33 cellular contexts compared by ENCODE assay signal in the genomic region with DNA sequence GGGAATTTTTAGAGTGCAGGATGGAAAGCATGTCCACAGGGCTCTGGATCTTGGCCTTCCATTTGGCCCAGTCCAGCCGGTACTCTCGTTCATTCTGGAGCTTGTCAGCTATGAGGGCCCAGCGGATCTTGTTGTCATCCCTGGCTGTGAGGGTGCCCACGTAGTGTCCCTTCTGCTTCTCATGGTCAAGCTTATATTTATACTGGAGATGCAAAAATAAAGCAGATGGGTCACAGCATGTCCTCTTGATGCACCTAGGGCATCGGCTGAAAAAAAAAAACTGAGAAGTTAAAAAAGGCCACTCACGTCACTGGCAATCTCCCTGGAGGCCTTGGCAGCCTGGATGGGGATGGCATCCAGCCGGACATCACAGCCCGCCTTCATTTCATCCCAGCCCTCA.
"Had no signal": no experiment of that assay in that cellular context is flagged by ENCODE, and none has a peak within 500 bp of the region (broad histone marks: within the 10 kb centered on the region; RNA-seq: fewer than 3 reads in every experiment).

No MANE protein-coding gene starts in this region.

- H3K4me3 ChIP-seq: adrenal gland, body of pancreas, breast epithelium, MG63, Peyer's patch had no signal

- H3K27ac ChIP-seq: adrenal gland, body of pancreas, breast epithelium, Peyer's patch, WERI-Rb-1 had no signal

- H3K27me3 ChIP-seq: adrenal gland, body of pancreas, breast epithelium, MG63, Peyer's patch had no signal

- H3K4me1 ChIP-seq: adrenal gland, body of pancreas, breast epithelium, Peyer's patch had no signal

- DNase-seq: activated CD4-positive, alpha-beta T cell treated with anti-CD3 and anti-CD28 coated beads for 1 hour; activated CD4-positive, alpha-beta T cell treated with anti-CD3 and anti-CD28 coated beads for 48 hours; activated CD4-positive, alpha-beta T cell treated with anti-CD3 and anti-CD28 coated beads, Interleukin-2, amount 50 U/mL, for 4 hours; activated CD4-positive, CD25-positive, alpha-beta regulatory T cell; activated CD8-positive, alpha-beta T cell treated with anti-CD3 and anti-CD28 coated beads, Interleukin-2, amount 10 ng/mL, durations not matched to agents 7 days and 5 days; activated gamma-delta T cell treated with Interleukin-2 at 50 U/mL for 16 hours; activated naive CD4-positive, alpha-beta T cell treated with anti-CD3 and anti-CD28 coated beads for 36 hours; activated T-cell treated with anti-CD3 and anti-CD28 coated beads for 4 hours; activated T-cell treated with anti-CD3 and anti-CD28 coated beads, Interleukin-2, amount 50 U/mL, for 4 hours; adrenal gland; body of pancreas; Kasumi-1; KG1; MG63; NCI-H1048; NCI-H1105 treated with DMSO at 0.1 percent for 48 hours; NCI-H1436; NCI-H1694; NCI-H2029; NCI-H510A; NCI-H526; NCI-H748 treated with DMSO at 0.1 percent for 48 hours; NK-92 treated with Interleukin-12 subunit alpha and Interleukin-12 subunit beta, amount 100 ng/mL, for 24 hours; PC-3; Peyer's patch; RPMI8226; SW 1271; T-helper 1 cell; T-helper 2 cell; T-helper 9 cell; WERI-Rb-1 had no signal

- ATAC-seq: activated CD8-positive, alpha-beta T cell treated with anti-CD3 and anti-CD28 coated beads, Interleukin-2, amount 10 ng/mL, durations not matched to agents 7 days and 5 days; activated naive CD4-positive, alpha-beta T cell treated with anti-CD3 and anti-CD28 coated beads, Interleukin-2, amount 50 U/mL, for 72 hours; activated T-cell treated with anti-CD3 and anti-CD28 coated beads, Interleukin-2, amount 50 U/mL, for 4 hours; body of pancreas; PC-3 had no signal

- H3K9me3 ChIP-seq: adrenal gland, body of pancreas, breast epithelium, MG63, Peyer's patch had no signal

- H3K36me3 ChIP-seq: adrenal gland, breast epithelium, MG63, Peyer's patch, WERI-Rb-1 had no signal
